ENCODE assay signal across 22 cellular contexts in genomic region chr3:170956647-170957046, GRCh38.
"Had no signal": no experiment of that assay in that cellular context is flagged by ENCODE, and none has a peak within 500 bp of the region (broad histone marks: within the 10 kb centered on the region; RNA-seq: fewer than 3 reads in every experiment).

No MANE protein-coding gene starts in this region.

- H3K27ac Mint-ChIP-seq: dendritic cell treated with granulocyte-macrophage colony-stimulating factor and Interleukin-4, amounts not matched to agents 40 ng/mL and 50 ng/mL, for 4 days; mesothelial cell of epicardium had no signal

- H3K4me1 ChIP-seq: colonic mucosa, esophagus muscularis mucosa, foreskin keratinocyte, gastroesophageal sphincter, left lung, lower lobe of right lung had no signal

- H3K4me3 ChIP-seq: colonic mucosa, esophagus muscularis mucosa, gastroesophageal sphincter, heart right ventricle, left lung, lower lobe of right lung, mucosa of descending colon had no signal

- FAIRE-seq: endothelial cell of umbilical vein, frontal cortex, islet of Langerhans, keratinocyte had no signal

- H3K27ac ChIP-seq: colonic mucosa, esophagus muscularis mucosa, foreskin keratinocyte, gastroesophageal sphincter, heart right ventricle, left lung, lower lobe of right lung had no signal

- H3K4me1 Mint-ChIP-seq: naive B cell had no signal

- H3K27me3 ChIP-seq: colonic mucosa, esophagus muscularis mucosa, gastroesophageal sphincter, heart right ventricle, left lung had no signal

- H3K9me3 Mint-ChIP-seq: dendritic cell treated with granulocyte-macrophage colony-stimulating factor and Interleukin-4, amounts not matched to agents 40 ng/mL and 50 ng/mL, for 4 days; mesothelial cell of epicardium; naive B cell had no signal

- ATAC-seq: foreskin keratinocyte, gastroesophageal sphincter, heart right ventricle, left cardiac atrium, left lung, left ventricle myocardium superior, lower lobe of right lung, mucosa of descending colon had no signal

- H3K36me3 Mint-ChIP-seq: mesothelial cell of epicardium, naive B cell had no signal

- H3K4me3 Mint-ChIP-seq: dendritic cell treated with granulocyte-macrophage colony-stimulating factor and Interleukin-4, amounts not matched to agents 40 ng/mL and 50 ng/mL, for 4 days; mesothelial cell of epicardium; naive B cell had no signal

- H3K9me3 ChIP-seq: colonic mucosa, esophagus muscularis mucosa, gastroesophageal sphincter, heart right ventricle, left lung, lower lobe of right lung, mucosa of descending colon had no signal

- DNase-seq: colonic mucosa; cortex of kidney; effector memory CD4-positive, alpha-beta T cell; foreskin keratinocyte; head of caudate nucleus; heart right ventricle; hippocampal formation; left cardiac atrium; left lung; left ventricle myocardium superior; lower lobe of right lung; mesenchymal stem cell; mucosa of descending colon; naive B cell had no signal

- H3K36me3 ChIP-seq: colonic mucosa, esophagus muscularis mucosa, gastroesophageal sphincter, heart right ventricle, left lung, lower lobe of right lung had no signal
